ENCODE assay signal across 26 cellular contexts in the genomic region with DNA sequence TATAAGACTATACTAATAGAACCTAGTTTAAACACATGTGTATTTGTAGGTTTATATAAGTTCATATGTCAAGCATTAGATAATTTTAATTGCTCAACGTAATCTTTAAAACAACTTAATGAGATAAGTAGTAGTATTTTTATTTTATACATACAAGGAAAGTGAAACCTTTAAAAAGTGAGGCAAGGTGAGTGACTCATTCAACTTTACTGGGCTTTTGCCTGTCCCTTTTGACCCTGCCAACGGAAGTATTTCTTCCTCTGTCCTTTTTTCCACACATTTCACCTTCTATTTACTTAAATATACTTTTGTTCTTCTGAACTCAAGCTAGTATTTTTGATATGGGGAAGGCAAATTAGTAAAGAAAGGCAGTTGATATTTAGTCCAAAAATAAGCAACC.
DNase-seq lines count a peak whose midpoint lies in the region; ATAC-seq, FAIRE-seq and TF ChIP-seq lines count a peak whose summit lies in the region.
"Had no signal": no experiment of that assay in that cellular context is flagged by ENCODE, and none has a peak within 500 bp of the region (broad histone marks: within the 10 kb centered on the region; RNA-seq: fewer than 3 reads in every experiment).

No MANE protein-coding gene starts in this region.

- DNase-seq in natural killer cell treated with Interleukin-12 subunit alpha and Interleukin-12 subunit beta and Interleukin-15 and Interleukin-18, amount 100 ng/mL, for 72 hours (ENCODE audit: low spot score): no peak
- DNase-seq in natural killer cell (no peak), PC-3 (peak; percentile 2), dermis microvascular lymphatic vessel endothelial cell (ENCODE audit: low read depth in 2 of 2) (peak; percentile 6 to 38), small intestine (peak; percentile 56), NCI-H82 (lab: John Stamatoyannopoulos, UW) (no peak), posterior vena cava (ENCODE audit: low spot score) (no peak), immature natural killer cell (no peak)
- DNase-seq: activated CD4-positive, alpha-beta T cell treated with anti-CD3 and anti-CD28 coated beads, Interleukin-2, amount 10 ng/mL, durations not matched to agents 7 days and 5 days; activated T-cell treated with anti-CD3 and anti-CD28 coated beads, Interleukin-2, amount 50 U/mL, for 1 hour; CD4-positive, alpha-beta T cell; central memory CD4-positive, alpha-beta T cell; DND-41; gastrocnemius medialis; left cardiac atrium; NCI-H1417; NCI-H2081 treated with DMSO at 0.1 percent for 48 hours; NCI-H2227 treated with DMSO at 0.1 percent for 48 hours; stimulated activated CD4-positive, alpha-beta T cell treated with anti-CD3 and anti-CD28 coated beads, Interleukin-4, amount 100 ng/mL, for 24 hours had no signal

- no peak overlapping the region for H3K4me2 ChIP-seq in PC-3 (ENCODE audit: low read length)

- no peaks in the 10 kb centered on the region for H3K27me3 ChIP-seq in PC-3 (ENCODE audit: low read length)
- H3K27me3 ChIP-seq in small intestine (ENCODE audit: control insufficient read depth in 2 of 2, insufficient read depth in 2 of 2, low read length in 2 of 2): no peaks in the 10 kb centered on the region
- H3K27me3 ChIP-seq: gastrocnemius medialis, tibial nerve had no signal

- ATAC-seq in natural killer cell treated with Interleukin-12 subunit alpha and Interleukin-12 subunit beta and Interleukin-15 and Interleukin-18, amount 100 ng/mL, for 72 hours: peak in 1 of 2 donors; percentile 55
- ATAC-seq in natural killer cell: no peak
- ATAC-seq in PC-3: no peak
- ATAC-seq: gastrocnemius medialis, left cardiac atrium, WTC11 had no signal

- peak overlapping the region; percentile 74 to 80 for H3K27ac Mint-ChIP-seq in natural killer cell treated with Interleukin-12 subunit alpha and Interleukin-12 subunit beta and Interleukin-15 and Interleukin-18, amount 100 ng/mL, for 72 hours
- H3K27ac Mint-ChIP-seq in natural killer cell (no peak overlapping the region), immature natural killer cell (no peak overlapping the region)
- H3K27ac Mint-ChIP-seq: activated CD4-positive, alpha-beta T cell treated with anti-CD3 and anti-CD28 coated beads, Interleukin-2, amount 10 ng/mL, durations not matched to agents 7 days and 5 days; CD4-positive, alpha-beta T cell; dendritic cell treated with granulocyte-macrophage colony-stimulating factor and Interleukin-4, amounts not matched to agents 40 ng/mL and 50 ng/mL, for 4 days; progenitor cell of endocrine pancreas; WTC11 had no signal

- BruUV-seq in PC-3 (replicated peaks; lab: Mats Ljungman, UMichigan): no TSS peak

- no peaks in the 10 kb centered on the region for H3K9me2 ChIP-seq in PC-3 (replicated peaks; ENCODE audit: low read length)

- peaks cover 16 to 33% of the 10 kb centered on the region in 2 donors for H3K4me1 Mint-ChIP-seq in natural killer cell treated with Interleukin-12 subunit alpha and Interleukin-12 subunit beta and Interleukin-15 and Interleukin-18, amount 100 ng/mL, for 72 hours (ENCODE audit: low read depth in 2 of 2)
- H3K4me1 Mint-ChIP-seq in natural killer cell: no peaks in the 10 kb centered on the region
- peaks cover 0 to 5% of the 10 kb centered on the region in 2 donors for H3K4me1 Mint-ChIP-seq in immature natural killer cell

- H3K36me3 ChIP-seq in PC-3 (ENCODE audit: low read depth, low read length) (no peaks in the 10 kb centered on the region), small intestine (ENCODE audit: control insufficient read depth in 2 of 2, insufficient read depth in 2 of 2, low read length in 2 of 2) (no peaks in the 10 kb centered on the region)
- H3K36me3 ChIP-seq: gastrocnemius medialis, tibial nerve had no signal

- no peaks in the 10 kb centered on the region for H4K20me1 ChIP-seq in PC-3 (ENCODE audit: low read length)

- H3K4me1 ChIP-seq in PC-3 (ENCODE audit: insufficient read depth, low read length): no peaks in the 10 kb centered on the region
- no peaks in the 10 kb centered on the region for H3K4me1 ChIP-seq in small intestine (ENCODE audit: control insufficient read depth in 2 of 2, insufficient read depth in 1 of 2, low read depth in 1 of 2, low read length in 1 of 2)
- H3K4me1 ChIP-seq: gastrocnemius medialis, tibial nerve had no signal

- intact Hi-C loops in natural killer cell (cut with micrococcal nuclease) (no loop called here), PC-3 (cut with micrococcal nuclease) (no loop called here), posterior vena cava (cut with DNase I) (no loop called here)

- peak overlapping the region; percentile 83 for H3K4me3 Mint-ChIP-seq in natural killer cell treated with Interleukin-12 subunit alpha and Interleukin-12 subunit beta and Interleukin-15 and Interleukin-18, amount 100 ng/mL, for 72 hours
- H3K4me3 Mint-ChIP-seq in natural killer cell (no peak overlapping the region), immature natural killer cell (no peak overlapping the region)
- H3K4me3 Mint-ChIP-seq: activated CD4-positive, alpha-beta T cell treated with anti-CD3 and anti-CD28 coated beads, Interleukin-2, amount 10 ng/mL, durations not matched to agents 7 days and 5 days; CD4-positive, alpha-beta T cell; dendritic cell treated with granulocyte-macrophage colony-stimulating factor and Interleukin-4, amounts not matched to agents 40 ng/mL and 50 ng/mL, for 4 days; WTC11 had no signal

- H3K27me3 Mint-ChIP-seq in natural killer cell treated with Interleukin-12 subunit alpha and Interleukin-12 subunit beta and Interleukin-15 and Interleukin-18, amount 100 ng/mL, for 72 hours: peaks cover 10 to 20% of the 10 kb centered on the region in 2 donors
- peaks cover 11 to 52% of the 10 kb centered on the region in 2 donors for H3K27me3 Mint-ChIP-seq in natural killer cell (ENCODE audit: low read depth in 2 of 2)
- H3K27me3 Mint-ChIP-seq in immature natural killer cell (ENCODE audit: low read depth in 3 of 3): peaks cover 3 to 7% (median 3%) of the 10 kb centered on the region in 3 donors
- H3K27me3 Mint-ChIP-seq: activated CD4-positive, alpha-beta T cell treated with anti-CD3 and anti-CD28 coated beads, Interleukin-2, amount 10 ng/mL, durations not matched to agents 7 days and 5 days; progenitor cell of endocrine pancreas had no signal

- TF ChIP-seq CTCF in natural killer cell (IDR thresholded peaks at IDR 0.05): no peak
- TF ChIP-seq CTCF in PC-3 (conservative IDR thresholded peaks at IDR 0.05; ENCODE audit: low read depth, low read length): no peak

- H3K4me3 ChIP-seq in PC-3 (ENCODE audit: low read length): no peak overlapping the region
- H3K4me3 ChIP-seq in small intestine (ENCODE audit: low read depth in 1 of 2, low read length in 2 of 2): no peak overlapping the region
- H3K4me3 ChIP-seq: gastrocnemius medialis, lung, SK-N-MC, tibial nerve had no signal

- no peak overlapping the region for H3K9ac ChIP-seq in PC-3 (ENCODE audit: low read length)

- 7 to 35% (median 20%) methylated on average over 2 of the region's 2 CpGs for WGBS in small intestine, 3 donors

- CTCF ChIA-PET in PC-3 (lab: Charles Lee): no interaction called here

- no peak overlapping the region for H2AFZ ChIP-seq in PC-3 (ENCODE audit: low read length)

- H3K9me3 ChIP-seq in PC-3 (ENCODE audit: low read length) (no peaks in the 10 kb centered on the region), small intestine (ENCODE audit: control insufficient read depth, low read depth) (no peaks in the 10 kb centered on the region)
- H3K9me3 ChIP-seq: gastrocnemius medialis, tibial nerve had no signal

- H3K9me3 Mint-ChIP-seq in natural killer cell treated with Interleukin-12 subunit alpha and Interleukin-12 subunit beta and Interleukin-15 and Interleukin-18, amount 100 ng/mL, for 72 hours: peaks cover 15% of the 10 kb centered on the region
- H3K9me3 Mint-ChIP-seq in natural killer cell (peaks cover 0 to 5% of the 10 kb centered on the region in 2 donors), immature natural killer cell (peaks cover 0 to 11% (median under 1%) of the 10 kb centered on the region in 6 donors)
- H3K9me3 Mint-ChIP-seq: dendritic cell treated with granulocyte-macrophage colony-stimulating factor and Interleukin-4, amounts not matched to agents 40 ng/mL and 50 ng/mL, for 4 days had no signal

- no peaks in the 10 kb centered on the region for H3K79me2 ChIP-seq in PC-3 (ENCODE audit: low read length)

- no peaks in the 10 kb centered on the region for H3F3A ChIP-seq in PC-3 (ENCODE audit: low read length, unreplicated experiment)

- H3K36me3 Mint-ChIP-seq in natural killer cell treated with Interleukin-12 subunit alpha and Interleukin-12 subunit beta and Interleukin-15 and Interleukin-18, amount 100 ng/mL, for 72 hours: peaks cover 14% of the 10 kb centered on the region
- H3K36me3 Mint-ChIP-seq in natural killer cell (no peaks in the 10 kb centered on the region), immature natural killer cell (peaks cover 0 to 5% (median 0%) of the 10 kb centered on the region in 3 donors)
- H3K36me3 Mint-ChIP-seq: WTC11 had no signal

- POLR2A ChIA-PET in PC-3 (lab: Charles Lee; ENCODE audit: unreplicated experiment): no interaction called here

- H3K27ac ChIP-seq in PC-3 (ENCODE audit: low read length): no peak overlapping the region
- no peak overlapping the region for H3K27ac ChIP-seq in small intestine (ENCODE audit: low read depth in 1 of 2, low read length in 1 of 2)
- H3K27ac ChIP-seq: gastrocnemius medialis, SK-N-MC, tibial nerve had no signal

- peak; percentile 83 for FAIRE-seq in small intestine (lab: Jason Lieb, UNC)
- FAIRE-seq: HTR-8/SVneo had no signal

Comparison
In these comparisons a context has a peak if more than half of its experiments do, and no peak if none do; other contexts are left out.
1. H3K27ac Mint-ChIP-seq: peak in natural killer cell treated with Interleukin-12 subunit alpha and Interleukin-12 subunit beta and Interleukin-15 and Interleukin-18, amount 100 ng/mL, for 72 hours (2 of 2); none in natural killer cell (0 of 2) and immature natural killer cell (0 of 6).
2. DNase-seq: peak in PC-3 (single experiment), dermis microvascular lymphatic vessel endothelial cell (2 of 2) and small intestine (single experiment); none in natural killer cell treated with Interleukin-12 subunit alpha and Interleukin-12 subunit beta and Interleukin-15 and Interleukin-18, amount 100 ng/mL, for 72 hours (single experiment), natural killer cell (single experiment), NCI-H82 (single experiment), posterior vena cava (single experiment) and immature natural killer cell (0 of 3).